16 cellular contexts compared by ENCODE assay signal in the genomic region with DNA sequence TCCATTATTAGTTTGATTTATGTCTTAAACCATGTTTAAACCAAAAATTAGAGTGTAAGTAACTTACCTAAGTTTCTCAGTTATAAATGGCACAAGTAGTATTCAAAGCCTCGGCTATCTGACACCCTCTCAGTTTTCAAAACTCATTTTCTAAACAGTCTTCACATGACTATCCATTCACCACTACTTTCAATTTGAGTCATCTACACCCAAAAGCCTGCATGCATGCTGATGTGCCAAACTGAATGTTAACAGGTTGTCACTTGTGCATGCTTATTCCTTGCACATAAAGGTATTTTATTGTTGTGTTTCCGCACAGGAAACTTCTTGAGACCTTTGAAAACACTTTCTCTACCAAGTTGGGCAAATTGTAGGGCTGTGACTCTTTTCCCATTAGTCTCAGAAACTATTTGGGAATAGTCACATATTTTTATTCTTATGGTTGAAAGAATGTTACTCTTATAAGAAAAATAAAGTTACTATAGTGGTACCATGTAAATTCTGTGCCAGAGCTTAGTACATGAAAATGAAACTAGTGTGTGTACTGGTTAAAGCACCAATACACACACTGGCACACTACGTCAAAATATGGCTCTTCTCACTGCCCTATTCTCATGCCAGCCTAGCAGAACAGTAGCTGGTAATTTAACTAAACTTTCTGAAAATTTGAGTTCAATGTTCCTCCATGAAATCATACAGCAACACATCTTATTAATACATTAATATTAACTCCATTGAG. TPM values are rescaled to one million over a fixed set of nuclear protein-coding genes. Genes with fewer than 3 reads are reported as not detected.
DNase-seq lines count a peak whose midpoint lies in the region; ATAC-seq lines count a peak whose summit lies in the region.
"Had no signal": no experiment of that assay in that cellular context is flagged by ENCODE, and none has a peak within 500 bp of the region (broad histone marks: within the 10 kb centered on the region; RNA-seq: fewer than 3 reads in every experiment).

No MANE protein-coding gene starts in this region.

- H3K4me3 Mint-ChIP-seq in activated CD8-positive, alpha-beta memory T cell treated with anti-CD3 and anti-CD28 coated beads, Interleukin-2, amount 10 ng/mL, durations not matched to agents 7 days and 5 days, result no peak overlapping the region
- no peak overlapping the region for H3K4me3 Mint-ChIP-seq in activated naive CD4-positive, alpha-beta T cell treated with anti-CD3 and anti-CD28 coated beads for 36 hours
- H3K4me3 Mint-ChIP-seq: neural progenitor cell; stimulated activated naive CD8-positive, alpha-beta T cell treated with anti-CD3 and anti-CD28 coated beads, Interleukin-15, Interleukin-2, amounts not matched to agents 100 ng/mL and 50 ng/mL, for 24 hours had no signal

- ATAC-seq in activated CD8-positive, alpha-beta memory T cell treated with anti-CD3 and anti-CD28 coated beads, Interleukin-2, amount 10 ng/mL, durations not matched to agents 7 days and 5 days, result peak; percentile 75
- ATAC-seq in GM21737 (IDR thresholded peaks at IDR 0.05; ENCODE audit: unreplicated experiment), result peak; percentile 89
- ATAC-seq in HG03139 (IDR thresholded peaks at IDR 0.05; ENCODE audit: unreplicated experiment), result peak; percentile 79
- ATAC-seq: foreskin keratinocyte had no signal

- CTCF ChIA-PET in activated CD8-positive, alpha-beta memory T cell treated with anti-CD3 and anti-CD28 coated beads, Interleukin-2, amount 10 ng/mL, durations not matched to agents 7 days and 5 days (lab: Charles Lee), result no interaction called here
- CTCF ChIA-PET in activated naive CD4-positive, alpha-beta T cell treated with anti-CD3 and anti-CD28 coated beads for 36 hours (lab: Charles Lee), result no interaction called here

- H3K27me3 Mint-ChIP-seq in activated CD8-positive, alpha-beta memory T cell treated with anti-CD3 and anti-CD28 coated beads, Interleukin-2, amount 10 ng/mL, durations not matched to agents 7 days and 5 days, result peaks cover 7% of the 10 kb centered on the region
- H3K27me3 Mint-ChIP-seq in activated naive CD4-positive, alpha-beta T cell treated with anti-CD3 and anti-CD28 coated beads for 36 hours (ENCODE audit: low read depth), result peaks cover 14% of the 10 kb centered on the region

- H3K9me3 Mint-ChIP-seq in activated CD8-positive, alpha-beta memory T cell treated with anti-CD3 and anti-CD28 coated beads, Interleukin-2, amount 10 ng/mL, durations not matched to agents 7 days and 5 days (ENCODE audit: low read depth), result no peaks in the 10 kb centered on the region
- no peaks in the 10 kb centered on the region for H3K9me3 Mint-ChIP-seq in activated naive CD4-positive, alpha-beta T cell treated with anti-CD3 and anti-CD28 coated beads for 36 hours
- H3K9me3 Mint-ChIP-seq: neural progenitor cell; stimulated activated naive CD8-positive, alpha-beta T cell treated with anti-CD3 and anti-CD28 coated beads, Interleukin-15, Interleukin-2, amounts not matched to agents 100 ng/mL and 50 ng/mL, for 24 hours had no signal

- intact Hi-C loops in activated naive CD4-positive, alpha-beta T cell treated with anti-CD3 and anti-CD28 coated beads for 36 hours (cut with micrococcal nuclease), result no loop called here

- no peak overlapping the region for H3K27ac Mint-ChIP-seq in activated CD8-positive, alpha-beta memory T cell treated with anti-CD3 and anti-CD28 coated beads, Interleukin-2, amount 10 ng/mL, durations not matched to agents 7 days and 5 days
- H3K27ac Mint-ChIP-seq in activated naive CD4-positive, alpha-beta T cell treated with anti-CD3 and anti-CD28 coated beads for 36 hours, result no peak overlapping the region
- H3K27ac Mint-ChIP-seq: neural progenitor cell; stimulated activated naive CD8-positive, alpha-beta T cell treated with anti-CD3 and anti-CD28 coated beads, Interleukin-15, Interleukin-2, amounts not matched to agents 100 ng/mL and 50 ng/mL, for 24 hours had no signal

- DNase-seq in activated CD8-positive, alpha-beta memory T cell treated with anti-CD3 and anti-CD28 coated beads, Interleukin-2, amount 10 ng/mL, durations not matched to agents 7 days and 5 days, result no peak
- DNase-seq in activated CD8-positive, alpha-beta memory T cell treated with anti-CD3 and anti-CD28 coated beads, Interleukin-2, amount 50 U/mL, for 48 hours, result no peak
- DNase-seq in glomerular visceral epithelial cell (ENCODE audit: extremely low spot score) (no peak), DMS153 treated with DMSO at 0.1 percent for 48 hours (lab: John Stamatoyannopoulos, UW; ENCODE audit: unreplicated experiment) (no peak)
- no peak for DNase-seq in activated naive CD4-positive, alpha-beta T cell treated with anti-CD3 and anti-CD28 coated beads for 36 hours
- no peak for DNase-seq in central memory CD4-positive, alpha-beta T cell
- DNase-seq: activated effector memory CD4-positive, alpha-beta T cell treated with anti-CD3 and anti-CD28 coated beads, Interleukin-2, amount 50 U/mL, for 16 hours; Kasumi-1; NCI-H510A treated with DMSO at 0.1 percent for 48 hours; SHP77 had no signal

- H3K4me1 Mint-ChIP-seq in activated CD8-positive, alpha-beta memory T cell treated with anti-CD3 and anti-CD28 coated beads, Interleukin-2, amount 10 ng/mL, durations not matched to agents 7 days and 5 days, result peaks cover 8% of the 10 kb centered on the region
- no peaks in the 10 kb centered on the region for H3K4me1 Mint-ChIP-seq in activated naive CD4-positive, alpha-beta T cell treated with anti-CD3 and anti-CD28 coated beads for 36 hours (ENCODE audit: low read depth)

- H3K36me3 Mint-ChIP-seq in activated CD8-positive, alpha-beta memory T cell treated with anti-CD3 and anti-CD28 coated beads, Interleukin-2, amount 10 ng/mL, durations not matched to agents 7 days and 5 days, result no peaks in the 10 kb centered on the region
- no peaks in the 10 kb centered on the region for H3K36me3 Mint-ChIP-seq in activated naive CD4-positive, alpha-beta T cell treated with anti-CD3 and anti-CD28 coated beads for 36 hours (ENCODE audit: low read depth)
- H3K36me3 Mint-ChIP-seq: neural progenitor cell had no signal

RNA-seq across cellular contexts. Expression of a gene that starts 2.2 kb away (rescaled TPM):
- not detected for total RNA-seq in activated CD8-positive, alpha-beta memory T cell treated with anti-CD3 and anti-CD28 coated beads, Interleukin-2, amount 10 ng/mL, durations not matched to agents 7 days and 5 days
- total RNA-seq in activated naive CD4-positive, alpha-beta T cell treated with anti-CD3 and anti-CD28 coated beads for 36 hours, result not detected
- total RNA-seq: A172, foreskin keratinocyte had no signal

RNA-seq across cellular contexts. Expression of a gene that starts 4.7 kb away (rescaled TPM):
- not detected for total RNA-seq in activated CD8-positive, alpha-beta memory T cell treated with anti-CD3 and anti-CD28 coated beads, Interleukin-2, amount 10 ng/mL, durations not matched to agents 7 days and 5 days
- total RNA-seq in activated naive CD4-positive, alpha-beta T cell treated with anti-CD3 and anti-CD28 coated beads for 36 hours, result not detected
- total RNA-seq: A172, foreskin keratinocyte had no signal

RNA-seq across cellular contexts. Expression of a gene that starts 56.1 kb away (rescaled TPM):
- not detected for total RNA-seq in activated CD8-positive, alpha-beta memory T cell treated with anti-CD3 and anti-CD28 coated beads, Interleukin-2, amount 10 ng/mL, durations not matched to agents 7 days and 5 days
- total RNA-seq in activated naive CD4-positive, alpha-beta T cell treated with anti-CD3 and anti-CD28 coated beads for 36 hours, result not detected
- total RNA-seq: A172, foreskin keratinocyte had no signal
